In genomic region chr7:105527737-105528136, GRCh38 we compare ENCODE assay signal across 3 cellular contexts. TPM values are rescaled to one million over a fixed set of nuclear protein-coding genes. Genes with fewer than 3 reads are reported as not detected.
"Had no signal": no experiment of that assay in that cellular context is flagged by ENCODE, and none has a peak within 500 bp of the region (broad histone marks: within the 10 kb centered on the region; RNA-seq: fewer than 3 reads in every experiment).

No MANE protein-coding gene starts in this region.

RNA-seq across cellular contexts. Expression of gene EFCAB10, which starts 53.6 kb away (rescaled TPM):
- total RNA-seq: GM23248, H4, HFFc6 had no signal
